ENCODE assay signal across 1 cellular context in genomic region chr3:12994357-12994606, GRCh38.
TF ChIP-seq lines count a peak whose summit lies in the region.

No MANE protein-coding gene starts in this region.

TF ChIP-seq in K562, 482 proteins besides CTCF, POLR2A, EP300 and RAD21 (continued from another document):
- no peak for TF ChIP-seq E2F1 (CRISPR knock-in tag; IDR thresholded peaks at IDR 0.05)
- TF ChIP-seq ZNF121 (CRISPR knock-in tag; conservative IDR thresholded peaks at IDR 0.05), result no peak
- TF ChIP-seq VEZF1 (CRISPR knock-in tag; IDR thresholded peaks at IDR 0.05), result peak; percentile 75
